In the genomic region with DNA sequence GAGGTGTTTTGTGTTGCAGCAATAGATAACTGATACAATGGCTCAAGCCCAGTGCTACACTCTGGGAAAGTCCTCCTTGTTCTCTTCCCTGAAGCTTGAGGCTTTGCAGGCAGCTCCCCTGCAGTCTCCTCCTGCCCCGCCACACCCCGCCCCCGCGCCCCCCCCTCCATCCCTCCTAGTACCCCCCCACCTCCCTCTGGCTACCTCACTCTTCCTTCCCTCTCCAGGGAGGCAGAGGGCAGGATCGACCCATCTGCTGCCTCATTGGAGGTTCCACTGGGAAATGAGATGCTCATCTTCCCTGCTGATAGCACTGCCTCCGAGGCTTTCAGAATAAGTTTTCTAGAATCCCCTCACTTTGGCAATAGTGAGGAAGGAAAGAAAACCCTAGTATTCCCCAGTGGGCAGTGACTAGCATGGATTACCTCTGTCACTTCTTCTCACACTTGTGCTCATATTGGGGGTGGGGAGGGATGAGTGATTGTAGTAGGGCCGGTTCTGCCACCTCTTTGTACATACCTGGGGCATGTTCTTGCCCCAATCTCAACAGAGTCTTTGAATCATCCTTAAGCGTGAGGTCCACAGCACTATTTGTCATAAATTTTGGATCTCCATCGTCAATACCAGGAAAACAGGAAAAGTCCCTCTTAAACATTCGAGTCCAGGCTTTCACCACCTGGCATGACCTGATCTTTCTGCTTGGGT, we compare ENCODE assay signal across 22 cellular contexts. TPM values are rescaled to one million over a fixed set of nuclear protein-coding genes. Genes with fewer than 3 reads are reported as not detected.
DNase-seq lines count a peak whose midpoint lies in the region; ATAC-seq, FAIRE-seq and TF ChIP-seq lines count a peak whose summit lies in the region.
"Had no signal": no experiment of that assay in that cellular context is flagged by ENCODE, and none has a peak within 500 bp of the region (broad histone marks: within the 10 kb centered on the region; RNA-seq: fewer than 3 reads in every experiment).

No MANE protein-coding gene starts in this region.

- intact Hi-C loops in K562 (cut with micrococcal nuclease) (no loop called here), stomach (cut with DNase I; ENCODE audit: low total_unique reads) (no loop called here), heart right ventricle (cut with DNase I) (loop anchor here in 1 of 10 donors (10.0 kb wide), 1 partner anchor 145 kb away; no protein-coding TSS in a partner anchor)

- H3K36me3 ChIP-seq in K562 (ENCODE audit: control insufficient read depth, insufficient read depth, low read length), result no peaks in the 10 kb centered on the region
- no peaks in the 10 kb centered on the region for H3K36me3 ChIP-seq in stomach
- no peaks in the 10 kb centered on the region for H3K36me3 ChIP-seq in heart right ventricle
- H3K36me3 ChIP-seq: HAP-1, pancreas, thyroid gland had no signal

- no TSS peak for BruUV-seq in K562 (replicated peaks; lab: Mats Ljungman, UMichigan)

- H2AFZ ChIP-seq in K562 (ENCODE audit: low read depth, low read length), result no peak overlapping the region

- ATAC-seq in K562 (no peak), heart right ventricle (no peak)
- ATAC-seq: naive thymus-derived CD8-positive, alpha-beta T cell; pancreas; T-cell had no signal

- no peaks in the 10 kb centered on the region; a peak in 1 of 5 replicates for H3K27me3 ChIP-seq in K562 (ENCODE audit: control insufficient read depth in 2 of 2, insufficient read depth in 2 of 2, low read length in 2 of 2)
- peaks cover 0 to 5% (median 0%) of the 10 kb centered on the region in 3 donors for H3K27me3 ChIP-seq in stomach
- H3K27me3 ChIP-seq in heart right ventricle, result no peaks in the 10 kb centered on the region
- H3K27me3 ChIP-seq: pancreas, thyroid gland had no signal

- TF ChIP-seq CTCF in K562 (IDR thresholded peaks at IDR 0.05 in 2 of 3, conservative IDR thresholded peaks at IDR 0.05 in 1 of 3; ENCODE audit: insufficient read depth in 2 of 3, low read depth in 1 of 3, low read length in 3 of 3) (no peak), stomach (IDR thresholded peaks at IDR 0.05) (no peak), heart right ventricle (IDR thresholded peaks at IDR 0.05) (no peak)

- H3K9me3 ChIP-seq in K562 (replicated peaks; ENCODE audit: control insufficient read depth, insufficient read depth, low read depth, low read length) (no peaks in the 10 kb centered on the region), stomach (no peaks in the 10 kb centered on the region), heart right ventricle (no peaks in the 10 kb centered on the region)
- H3K9me3 ChIP-seq: HAP-1, pancreas, thyroid gland had no signal

- H3K4me1 ChIP-seq in K562 (replicated peaks in 1 of 2; ENCODE audit: control insufficient read depth in 2 of 2, insufficient read depth in 2 of 2, low read length in 2 of 2) (no peaks in the 10 kb centered on the region; a peak in 2 of 5 replicates), stomach (peaks cover 0 to 8% (median 0%) of the 10 kb centered on the region in 4 donors), heart right ventricle (peaks cover 0 to 3% (median 0%) of the 10 kb centered on the region in 9 donors)
- H3K4me1 ChIP-seq: HAP-1, pancreas, thyroid gland had no signal

- CTCF ChIA-PET in K562 (lab: Yijun Ruan, JAX; ENCODE audit: low intra/inter-chr PET ratio), result no interaction called here

- POLR2A ChIA-PET in K562 (lab: Yijun Ruan, JAX), result no interaction called here

- 18% methylated on average over 3 of the region's 10 CpGs for WGBS in K562 (ENCODE audit: insufficient coverage, low coverage, missing lambda C conversion rate)
- 37 to 55% (median 50%) methylated on average over 9 to 10 of the region's 10 CpGs for WGBS in stomach, 5 donors
- 52 to 53% methylated on average over 10 of the region's 10 CpGs for WGBS in heart right ventricle, 2 donors

- H3K4me3 ChIP-seq in K562 (no peak overlapping the region), stomach (no peak overlapping the region), heart right ventricle (no peak overlapping the region)
- H3K4me3 ChIP-seq: HAP-1, pancreas, thyroid gland had no signal

- no peaks in the 10 kb centered on the region for H4K20me1 ChIP-seq in K562 (replicated peaks; ENCODE audit: control insufficient read depth, insufficient read depth, low read length)

- H3K9me1 ChIP-seq in K562 (ENCODE audit: control insufficient read depth, insufficient read depth, low read length), result no peaks in the 10 kb centered on the region

- no peak for FAIRE-seq in K562 (lab: Jason Lieb, UNC)
- FAIRE-seq: pancreas had no signal

- H3K4me2 ChIP-seq in K562 (ENCODE audit: insufficient read depth, low read length), result no peak overlapping the region

- no peak overlapping the region for H3K9ac ChIP-seq in K562 (ENCODE audit: insufficient read depth in 1 of 2, low read depth in 2 of 2, low read length in 2 of 2)

- in situ Hi-C loops in K562 (cut with MboI), result no loop called here

- no peaks in the 10 kb centered on the region for H3K79me2 ChIP-seq in K562 (ENCODE audit: control insufficient read depth, insufficient read depth, low read length)

- no peak for TF ChIP-seq RAD21 in K562 (CRISPR knock-in tag; conservative IDR thresholded peaks at IDR 0.05 in 1 of 2, IDR thresholded peaks at IDR 0.05 in 1 of 2)

- TF ChIP-seq POLR2A in K562 (conservative IDR thresholded peaks at IDR 0.05), result no peak
- no peak for TF ChIP-seq POLR2A in stomach (IDR thresholded peaks at IDR 0.05)

- no peak for TF ChIP-seq EP300 in K562 (IDR thresholded peaks at IDR 0.05; ENCODE audit: low read length)
- no peak for TF ChIP-seq EP300 in stomach (IDR thresholded peaks at IDR 0.05)

- H3K27ac ChIP-seq in K562 (ENCODE audit: extremely low read depth, low read depth, low read length) (no peak overlapping the region), stomach (no peak overlapping the region), heart right ventricle (no peak overlapping the region)
- H3K27ac ChIP-seq: pancreas, thyroid gland had no signal

- peak; percentile 85 for DNase-seq in HPDE6-E6E7 (ENCODE audit: extremely low spot score)
- peak in 2 of 4 experiments; percentile 38 to 39 for DNase-seq in K562 (ENCODE audit: extremely low read depth in 1 of 4, low spot score in 3 of 4)
- DNase-seq in iPS-NIHi7 (ENCODE audit: extremely low spot score), result peak; percentile 51
- DNase-seq in stomach, result peak; percentile 28
- DNase-seq in GM19238 (ENCODE audit: insufficient read length, low spot score), result no peak
- no peak for DNase-seq in cerebellar nuclear complex (lab: John Stamatoyannopoulos, UW)
- no peak for DNase-seq in heart right ventricle
- no peak for DNase-seq in superior temporal gyrus (ENCODE audit: extremely low spot score)
- DNase-seq: activated CD4-positive, alpha-beta T cell treated with anti-CD3 and anti-CD28 coated beads, Interleukin-2, amount 10 ng/mL, durations not matched to agents 7 days and 5 days; activated CD8-positive, alpha-beta memory T cell treated with anti-CD3 and anti-CD28 coated beads, Interleukin-2, amount 50 U/mL, for 4 hours; CD8-positive, alpha-beta memory T cell; foreskin fibroblast; kidney glomerular epithelial cell; naive thymus-derived CD8-positive, alpha-beta T cell; NCI-H1105; NCI-H2081 treated with DMSO at 0.1 percent for 48 hours; NCI-H524 treated with DMSO at 0.1 percent for 48 hours; pancreas; SHP77; T-cell had no signal

RNA-seq across cellular contexts. Expression of gene RAB7A, which starts 16.3 kb away (rescaled TPM):
- 37.7 and 69.3 TPM in 2 replicates for total RNA-seq in K562 (2011; cell fraction: chromatin; rRNA removed; ENCODE audit: low replicate concordance)
- total RNA-seq in K562 (2011; cell fraction: nucleolus; rRNA removed), result 15.8 and 20.3 TPM in 2 replicates
- total RNA-seq in K562 (2011; cell fraction: nucleoplasm; rRNA removed), result 35.5 and 61.5 TPM in 2 replicates
- 35.7 and 46.8 TPM in 2 replicates for total RNA-seq in K562 (2014; rRNA removed)
- 58.7 and 61.4 TPM in 2 replicates for total RNA-seq in K562 (2014; rRNA removed; fragmentation: Illumina TruSeq; extraction: Trizol)
- 72.8 and 74.4 TPM in 2 replicates for total RNA-seq in K562 (2015; rRNA removed; fragmentation: Illumina TruSeq; extraction: Trizol)
- total RNA-seq in K562 (2021), result 131 and 140 TPM in 2 replicates
- 151 and 204 TPM in 2 replicates for polyA plus RNA-seq in K562 (2011; rRNA removed)
- polyA plus RNA-seq in K562 (2011; cell fraction: cytosol; rRNA removed), result 130 and 165 TPM in 2 replicates
- polyA plus RNA-seq in K562 (2011; cell fraction: nucleus; rRNA removed), result 24.8 and 31.5 TPM in 2 replicates
- polyA plus RNA-seq in K562 (2012), result 140 and 180 TPM in 2 replicates
- polyA plus RNA-seq in K562 (2014; fragmentation: Illumina TruSeq; extraction: Trizol), result 169 and 200 TPM in 2 replicates
- 10 to 100 TPM; 30.9 to 36.1 TPM for polyA plus RNA-seq in K562 (2014; fragmentation: Nextera tagmentation; extraction: Ambion mirVana)
- polyA plus RNA-seq in K562 (2014; rRNA removed), result 131 and 138 TPM in 2 replicates
- polyA minus RNA-seq in K562 (2011; rRNA and poly(A)+ RNA removed), result 94.5 and 123 TPM in 2 replicates
- 78.5 and 84.5 TPM in 2 replicates for polyA minus RNA-seq in K562 (2011; cell fraction: cytosol; rRNA and poly(A)+ RNA removed)
- 9.7 and 13.7 TPM in 2 replicates for polyA minus RNA-seq in K562 (2011; cell fraction: nucleus; rRNA and poly(A)+ RNA removed)
- 100 to 1,000 TPM in 2 of 5 donors, 10 to 100 TPM in 3; 33.6 to 159 (median 85.8) TPM for total RNA-seq in stomach
- 100 to 1,000 TPM in 2 of 3 donors, 10 to 100 TPM in 1; 96.6 to 166 (median 134) TPM for polyA plus RNA-seq in stomach
- 100 to 1,000 TPM; 234 to 348 (median 310) TPM for total RNA-seq in heart right ventricle
- polyA plus RNA-seq in heart right ventricle, result 100 to 1,000 TPM; 161 to 173 TPM

RNA-seq across cellular contexts. Expression of gene RPN1, which starts 59.0 kb away (rescaled TPM):
- 307 and 408 TPM in 2 replicates for total RNA-seq in K562 (2011; cell fraction: chromatin; rRNA removed; ENCODE audit: low replicate concordance)
- 556 and 558 TPM in 2 replicates for total RNA-seq in K562 (2011; cell fraction: nucleolus; rRNA removed)
- total RNA-seq in K562 (2011; cell fraction: nucleoplasm; rRNA removed), result 513 and 556 TPM in 2 replicates
- total RNA-seq in K562 (2014; rRNA removed) (178 and 259 TPM in 2 replicates), K562 (2014; rRNA removed; fragmentation: Illumina TruSeq; extraction: Trizol) (145 and 148 TPM in 2 replicates), K562 (2015; rRNA removed; fragmentation: Illumina TruSeq; extraction: Trizol) (177 and 181 TPM in 2 replicates), K562 (2021) (145 and 157 TPM in 2 replicates), stomach (100 to 1,000 TPM in 4 of 5 donors, 10 to 100 TPM in 1; 80.5 to 328 (median 131) TPM), heart right ventricle (100 to 1,000 TPM in 3 of 10 donors, 10 to 100 TPM in 7; 74.9 to 170 (median 83.6) TPM)
- polyA plus RNA-seq in K562 (2011; rRNA removed) (276 and 300 TPM in 2 replicates), K562 (2014; fragmentation: Illumina TruSeq; extraction: Trizol) (149 and 168 TPM in 2 replicates), K562 (2014; fragmentation: Nextera tagmentation; extraction: Ambion mirVana) (10 to 100 TPM; 39.5 to 58.4 TPM), K562 (2014; rRNA removed) (130 and 155 TPM in 2 replicates), stomach (10 to 100 TPM; 39.9 to 87.1 (median 83.0) TPM), heart right ventricle (100 to 1,000 TPM in 1 of 2 donors, 10 to 100 TPM in 1; 44.3 to 238 TPM)
- 176 and 214 TPM in 2 replicates for polyA plus RNA-seq in K562 (2011; cell fraction: cytosol; rRNA removed)
- polyA plus RNA-seq in K562 (2011; cell fraction: nucleus; rRNA removed), result 75.2 and 102 TPM in 2 replicates
- polyA plus RNA-seq in K562 (2012), result 132 and 168 TPM in 2 replicates
- polyA minus RNA-seq in K562 (2011; rRNA and poly(A)+ RNA removed), result 336 and 376 TPM in 2 replicates
- 146 and 148 TPM in 2 replicates for polyA minus RNA-seq in K562 (2011; cell fraction: cytosol; rRNA and poly(A)+ RNA removed)
- 41.9 and 66.5 TPM in 2 replicates for polyA minus RNA-seq in K562 (2011; cell fraction: nucleus; rRNA and poly(A)+ RNA removed)

Comparison
In these comparisons a context has a peak if more than half of its experiments do, and no peak if none do; other contexts are left out.
1. DNase-seq: peak in HPDE6-E6E7 (single experiment), iPS-NIHi7 (single experiment) and stomach (single experiment); none in GM19238 (single experiment), cerebellar nuclear complex (0 of 2), heart right ventricle (0 of 2) and superior temporal gyrus (single experiment).